In the genomic region with DNA sequence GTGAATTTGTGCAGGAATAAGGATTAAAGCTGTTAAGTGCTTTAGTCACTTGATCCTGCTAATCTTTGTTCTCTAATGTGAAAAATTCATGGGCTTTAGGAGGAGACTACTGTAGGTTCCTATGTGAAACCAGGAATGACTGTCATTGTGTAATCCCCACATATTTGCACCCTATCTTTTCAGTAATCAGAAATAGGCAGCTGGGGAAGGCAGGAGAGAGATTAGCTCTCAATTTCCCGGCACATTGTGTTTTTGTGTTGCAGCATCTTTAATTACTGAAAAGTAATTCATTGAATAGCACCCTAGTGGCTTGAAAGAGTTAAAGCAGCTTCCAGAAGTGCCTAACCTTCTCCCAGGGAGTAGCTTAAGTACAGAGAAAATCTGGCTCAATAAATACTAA, we compare ENCODE assay signal across 21 cellular contexts.
"Had no signal": no experiment of that assay in that cellular context is flagged by ENCODE, and none has a peak within 500 bp of the region (broad histone marks: within the 10 kb centered on the region; RNA-seq: fewer than 3 reads in every experiment).

No MANE protein-coding gene starts in this region.

- DNase-seq: activated CD4-positive, alpha-beta T cell treated with anti-CD3 and anti-CD28 coated beads, Interleukin-2, amount 10 ng/mL, durations not matched to agents 7 days and 5 days; activated CD8-positive, alpha-beta memory T cell treated with anti-CD3 and anti-CD28 coated beads, Interleukin-2, amount 50 U/mL, for 48 hours; activated gamma-delta T cell; activated T-cell treated with anti-CD3 and anti-CD28 coated beads, Interleukin-2, amount 50 U/mL, for 72 hours; gastrocnemius medialis; heart left ventricle; kidney glomerular epithelial cell; left ventricle myocardium inferior; pancreas; stimulated activated CD4-positive, alpha-beta T cell treated with anti-CD3 and anti-CD28 coated beads, Interleukin-4, amount 100 ng/mL, for 24 hours; T-cell; testis; upper lobe of right lung had no signal

- FAIRE-seq: endometrium, pancreas had no signal

- H3K4me1 ChIP-seq: ascending aorta, breast epithelium, gastrocnemius medialis, heart left ventricle, left ventricle myocardium inferior, pancreas, testis, upper lobe of right lung had no signal

- H3K27ac Mint-ChIP-seq: activated CD4-positive, alpha-beta T cell treated with anti-CD3 and anti-CD28 coated beads, Interleukin-2, amount 10 ng/mL, durations not matched to agents 7 days and 5 days; activated naive CD4-positive, alpha-beta T cell treated with anti-CD3 and anti-CD28 coated beads, Interleukin-2, amount 50 U/mL, for 24 hours; activated T-cell treated with anti-CD3 and anti-CD28 coated beads, Interleukin-2, amount 50 U/mL, for 72 hours; stimulated activated effector memory CD8-positive, alpha-beta T cell treated with anti-CD3 and anti-CD28 coated beads, Interleukin-12 subunit alpha, Interleukin-12 subunit beta, amount 100 ng/mL, for 72 hours; T-cell had no signal

- ATAC-seq: activated T-cell treated with anti-CD3 and anti-CD28 coated beads, Interleukin-2, amount 50 U/mL, for 72 hours; gastrocnemius medialis; heart left ventricle; sciatic nerve; stimulated activated effector memory CD8-positive, alpha-beta T cell treated with anti-CD3 and anti-CD28 coated beads, Interleukin-12 subunit alpha, Interleukin-12 subunit beta, amount 100 ng/mL, for 72 hours; T-cell; upper lobe of right lung had no signal

- H3K27ac ChIP-seq: ascending aorta, breast epithelium, coronary artery, gastrocnemius medialis, heart left ventricle, left ventricle myocardium inferior, neutrophil, pancreas, testis, upper lobe of right lung had no signal

- H3K9me3 ChIP-seq: ascending aorta, breast epithelium, gastrocnemius medialis, heart left ventricle, left ventricle myocardium inferior, neutrophil, pancreas, testis, upper lobe of right lung had no signal

- H3K4me1 Mint-ChIP-seq: activated CD4-positive, alpha-beta T cell treated with anti-CD3 and anti-CD28 coated beads, Interleukin-2, amount 10 ng/mL, durations not matched to agents 7 days and 5 days; activated naive CD4-positive, alpha-beta T cell treated with anti-CD3 and anti-CD28 coated beads, Interleukin-2, amount 50 U/mL, for 24 hours; stimulated activated effector memory CD8-positive, alpha-beta T cell treated with anti-CD3 and anti-CD28 coated beads, Interleukin-12 subunit alpha, Interleukin-12 subunit beta, amount 100 ng/mL, for 72 hours; T-cell had no signal

- H3K36me3 Mint-ChIP-seq: activated naive CD4-positive, alpha-beta T cell treated with anti-CD3 and anti-CD28 coated beads, Interleukin-2, amount 50 U/mL, for 24 hours; stimulated activated effector memory CD8-positive, alpha-beta T cell treated with anti-CD3 and anti-CD28 coated beads, Interleukin-12 subunit alpha, Interleukin-12 subunit beta, amount 100 ng/mL, for 72 hours; T-cell had no signal

- H3K36me3 ChIP-seq: ascending aorta, breast epithelium, gastrocnemius medialis, heart left ventricle, left ventricle myocardium inferior, neutrophil, pancreas, upper lobe of right lung had no signal

- H3K4me3 Mint-ChIP-seq: activated CD4-positive, alpha-beta T cell treated with anti-CD3 and anti-CD28 coated beads, Interleukin-2, amount 10 ng/mL, durations not matched to agents 7 days and 5 days; activated naive CD4-positive, alpha-beta T cell treated with anti-CD3 and anti-CD28 coated beads, Interleukin-2, amount 50 U/mL, for 24 hours; activated T-cell treated with anti-CD3 and anti-CD28 coated beads, Interleukin-2, amount 50 U/mL, for 72 hours; stimulated activated effector memory CD8-positive, alpha-beta T cell treated with anti-CD3 and anti-CD28 coated beads, Interleukin-12 subunit alpha, Interleukin-12 subunit beta, amount 100 ng/mL, for 72 hours; T-cell had no signal

- H3K27me3 ChIP-seq: ascending aorta, breast epithelium, gastrocnemius medialis, heart left ventricle, neutrophil, pancreas, testis, upper lobe of right lung had no signal

- H3K27me3 Mint-ChIP-seq: activated CD4-positive, alpha-beta T cell treated with anti-CD3 and anti-CD28 coated beads, Interleukin-2, amount 10 ng/mL, durations not matched to agents 7 days and 5 days; activated naive CD4-positive, alpha-beta T cell treated with anti-CD3 and anti-CD28 coated beads, Interleukin-2, amount 50 U/mL, for 24 hours; T-cell had no signal

- H3K9me3 Mint-ChIP-seq: activated CD4-positive, alpha-beta T cell treated with anti-CD3 and anti-CD28 coated beads, Interleukin-2, amount 10 ng/mL, durations not matched to agents 7 days and 5 days had no signal

- H3K4me3 ChIP-seq: ascending aorta, breast epithelium, coronary artery, gastrocnemius medialis, heart left ventricle, left ventricle myocardium inferior, pancreas, testis, upper lobe of right lung had no signal
